Comparison of ENCODE assay signal across 32 cellular contexts in genomic region chr3:160556141-160556540, GRCh38.
"Had no signal": no experiment of that assay in that cellular context is flagged by ENCODE, and none has a peak within 500 bp of the region (broad histone marks: within the 10 kb centered on the region; RNA-seq: fewer than 3 reads in every experiment).

No MANE protein-coding gene starts in this region.

- H3K4me3 ChIP-seq: ascending aorta, breast epithelium, cardiac muscle cell, coronary artery, dorsolateral prefrontal cortex, heart left ventricle had no signal

- ATAC-seq: activated CD4-positive, CD25-positive, alpha-beta regulatory T cell treated with anti-CD3 and anti-CD28 coated beads, Interleukin-2, amount 50 U/mL, for 24 hours; activated CD8-positive, alpha-beta T cell treated with anti-CD3 and anti-CD28 coated beads for 36 hours; activated naive CD4-positive, alpha-beta T cell treated with anti-CD3 and anti-CD28 coated beads, Interleukin-2, amount 50 U/mL, for 72 hours; esophagus mucosa; heart left ventricle had no signal

- DNase-seq: activated B cell treated with CpG ODN at 0.5 μM for 24 hours; activated CD4-positive, alpha-beta T cell treated with anti-CD3 and anti-CD28 coated beads for 48 hours; activated CD4-positive, alpha-beta T cell treated with anti-CD3 and anti-CD28 coated beads, Interleukin-2, amount 50 U/mL, for 1 hour; activated CD4-positive, alpha-beta T cell treated with anti-CD3 and anti-CD28 coated beads, Interleukin-2, amount 50 U/mL, for 48 hours; activated CD8-positive, alpha-beta memory T cell treated with anti-CD3 and anti-CD28 coated beads for 24 hours; activated CD8-positive, alpha-beta T cell treated with anti-CD3 and anti-CD28 coated beads for 36 hours; activated gamma-delta T cell; activated naive CD4-positive, alpha-beta T cell; activated naive CD4-positive, alpha-beta T cell treated with anti-CD3 and anti-CD28 coated beads, Interleukin-2, amount 10 ng/mL, durations not matched to agents 7 days and 5 days; activated naive CD8-positive, alpha-beta T cell treated with anti-CD3 and anti-CD28 coated beads, Interleukin-2, amount 10 ng/mL, durations not matched to agents 7 days and 5 days; activated T-cell treated with anti-CD3 and anti-CD28 coated beads, Interleukin-2, amount 50 U/mL, for 48 hours; central memory CD4-positive, alpha-beta T cell; cerebellar nuclear complex; dorsolateral prefrontal cortex; effector memory CD4-positive, alpha-beta T cell; endodermal cell; foreskin fibroblast; glutamatergic neuron; heart left ventricle; T1000; WERI-Rb-1 had no signal

- H3K27me3 Mint-ChIP-seq: activated B cell treated with CpG ODN at 0.5 μM for 24 hours; activated CD8-positive, alpha-beta T cell treated with anti-CD3 and anti-CD28 coated beads for 36 hours; activated naive CD4-positive, alpha-beta T cell treated with anti-CD3 and anti-CD28 coated beads, Interleukin-2, amount 10 ng/mL, durations not matched to agents 7 days and 5 days; activated naive CD8-positive, alpha-beta T cell treated with anti-CD3 and anti-CD28 coated beads, Interleukin-2, amount 10 ng/mL, durations not matched to agents 7 days and 5 days; brain; dendritic cell treated with granulocyte-macrophage colony-stimulating factor and Interleukin-4, amounts not matched to agents 40 ng/mL and 50 ng/mL, for 4 days had no signal

- H3K27me3 ChIP-seq: ascending aorta, breast epithelium, cardiac muscle cell, dorsolateral prefrontal cortex, heart left ventricle had no signal

- H3K27ac ChIP-seq: ascending aorta, breast epithelium, cardiac muscle cell, coronary artery, dorsolateral prefrontal cortex, heart left ventricle, WERI-Rb-1 had no signal

- H3K36me3 ChIP-seq: ascending aorta, breast epithelium, cardiac muscle cell had no signal

- H3K4me3 Mint-ChIP-seq: activated B cell treated with CpG ODN at 0.5 μM for 24 hours; activated CD8-positive, alpha-beta T cell treated with anti-CD3 and anti-CD28 coated beads for 36 hours; activated naive CD4-positive, alpha-beta T cell treated with anti-CD3 and anti-CD28 coated beads, Interleukin-2, amount 10 ng/mL, durations not matched to agents 7 days and 5 days; activated naive CD8-positive, alpha-beta T cell treated with anti-CD3 and anti-CD28 coated beads, Interleukin-2, amount 10 ng/mL, durations not matched to agents 7 days and 5 days; brain; dendritic cell treated with granulocyte-macrophage colony-stimulating factor and Interleukin-4, amounts not matched to agents 40 ng/mL and 50 ng/mL, for 4 days; endodermal cell; T-helper 1 cell treated with Interleukin-12 subunit alpha and Interleukin-12 subunit beta and Interleukin-4 antibody, amounts not matched to agents 30 μg/mL and 1 μg/mL, for 36 hours; T-helper 2 cell treated with Interferon-gamma antibody and Interleukin-4, amounts not matched to agents 5 μg/mL and 100 μg/mL, for 36 hours had no signal

- H3K27ac Mint-ChIP-seq: activated B cell treated with CpG ODN at 0.5 μM for 24 hours; activated CD8-positive, alpha-beta T cell treated with anti-CD3 and anti-CD28 coated beads for 36 hours; activated naive CD4-positive, alpha-beta T cell treated with anti-CD3 and anti-CD28 coated beads, Interleukin-2, amount 10 ng/mL, durations not matched to agents 7 days and 5 days; activated naive CD4-positive, alpha-beta T cell treated with anti-CD3 and anti-CD28 coated beads, Interleukin-2, amount 50 U/mL, for 72 hours; activated naive CD8-positive, alpha-beta T cell treated with anti-CD3 and anti-CD28 coated beads, Interleukin-2, amount 10 ng/mL, durations not matched to agents 7 days and 5 days; brain; dendritic cell treated with granulocyte-macrophage colony-stimulating factor and Interleukin-4, amounts not matched to agents 40 ng/mL and 50 ng/mL, for 4 days; endodermal cell; T-helper 1 cell treated with Interleukin-12 subunit alpha and Interleukin-12 subunit beta and Interleukin-4 antibody, amounts not matched to agents 30 μg/mL and 1 μg/mL, for 36 hours; T-helper 2 cell treated with Interferon-gamma antibody and Interleukin-4, amounts not matched to agents 5 μg/mL and 100 μg/mL, for 36 hours had no signal

- H3K9me3 Mint-ChIP-seq: activated B cell treated with CpG ODN at 0.5 μM for 24 hours had no signal

- H3K9me3 ChIP-seq: ascending aorta, breast epithelium, heart left ventricle had no signal
